In the genomic region with DNA sequence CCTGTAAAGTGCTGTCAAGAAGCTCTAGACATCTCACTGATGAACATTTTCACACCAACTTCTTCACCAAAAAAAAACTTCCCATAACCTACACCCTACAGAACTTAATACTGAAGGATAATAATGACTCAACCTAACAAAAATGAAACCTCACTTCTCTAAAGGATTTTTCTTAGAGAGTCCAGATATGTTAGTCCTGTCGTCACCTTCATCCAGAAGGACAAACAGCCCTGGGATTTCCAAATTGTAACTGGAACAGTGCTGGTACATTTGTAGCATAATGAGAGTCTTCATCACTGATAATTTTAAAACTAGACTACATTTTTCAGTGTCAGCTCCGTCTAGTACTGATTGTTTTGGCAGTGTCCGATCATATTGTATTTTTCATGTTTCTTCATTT, we compare ENCODE assay signal across 14 cellular contexts.
DNase-seq lines count a peak whose midpoint lies in the region; ATAC-seq and TF ChIP-seq lines count a peak whose summit lies in the region.
"Had no signal": no experiment of that assay in that cellular context is flagged by ENCODE, and none has a peak within 500 bp of the region (broad histone marks: within the 10 kb centered on the region; RNA-seq: fewer than 3 reads in every experiment).

No MANE protein-coding gene starts in this region.

- H3K9ac ChIP-seq in IMR-90 (ENCODE audit: low read depth, low read length), result no peak overlapping the region

- H3K4me3 ChIP-seq in IMR-90 (ENCODE audit: insufficient read depth, low read depth, low read length), result no peak overlapping the region
- H3K4me3 ChIP-seq in choroid plexus epithelial cell (ENCODE audit: low read depth, low read length), result no peak overlapping the region

- H3K4me2 ChIP-seq in IMR-90 (ENCODE audit: low read depth, low read length), result peak overlapping the region; percentile 46; the same call in 1 of the 2 replicates

- no peaks in the 10 kb centered on the region for H3K79me1 ChIP-seq in IMR-90 (ENCODE audit: low read depth in 1 of 2, low read length in 2 of 2)

- H3K27me3 Mint-ChIP-seq in activated CD8-positive, alpha-beta memory T cell treated with anti-CD3 and anti-CD28 coated beads, Interleukin-2, amount 10 ng/mL, durations not matched to agents 7 days and 5 days, result no peaks in the 10 kb centered on the region

- intact Hi-C loops in IMR-90 (cut with micrococcal nuclease), result no loop called here

- peak overlapping the region; percentile 42; the same call in 1 of the 2 replicates for H3K4ac ChIP-seq in IMR-90 (ENCODE audit: low read depth, low read length)

- no CpG with 5 or more reads among the region's 3 CpGs for WGBS in IMR-90 (ENCODE audit: extremely low coverage in 2 of 2, insufficient read length in 1 of 2), 2 experiments

- peak overlapping the region; percentile 68; the same call in 1 of the 2 replicates for H4K5ac ChIP-seq in IMR-90 (ENCODE audit: low read depth, low read length)

- peak overlapping the region; percentile 94 for H2BK120ac ChIP-seq in IMR-90 (ENCODE audit: low read depth, low read length)

- TF ChIP-seq CTCF in IMR-90 (conservative IDR thresholded peaks at IDR 0.05; ENCODE audit: low read depth, low read length), result no peak
- TF ChIP-seq CTCF in choroid plexus epithelial cell (conservative IDR thresholded peaks at IDR 0.05; ENCODE audit: low read depth, low read length), result no peak

- H4K8ac ChIP-seq in IMR-90 (ENCODE audit: low read depth in 2 of 2, low read length in 2 of 2), result peak overlapping the region; percentile 14 to 73; a peak in 3 of 4 replicates

- H3K36me3 Mint-ChIP-seq in activated CD8-positive, alpha-beta memory T cell treated with anti-CD3 and anti-CD28 coated beads, Interleukin-2, amount 10 ng/mL, durations not matched to agents 7 days and 5 days, result no peaks in the 10 kb centered on the region

- H2AFZ ChIP-seq in IMR-90 (replicated peaks; ENCODE audit: low read length, poor library complexity), result no peak overlapping the region

- H2BK20ac ChIP-seq in IMR-90 (ENCODE audit: low read depth, low read length), result peak overlapping the region; percentile 97

- CTCF ChIA-PET in IMR-90 (lab: Yijun Ruan, JAX), result interaction anchor here (0.7 kb wide), 1 partner anchor 13 kb away, joined by 3 read pairs; no protein-coding TSS in a partner anchor
- CTCF ChIA-PET in activated CD8-positive, alpha-beta memory T cell treated with anti-CD3 and anti-CD28 coated beads, Interleukin-2, amount 10 ng/mL, durations not matched to agents 7 days and 5 days (lab: Charles Lee), result no interaction called here

- no peak for TF ChIP-seq RAD21 in IMR-90 (IDR thresholded peaks at IDR 0.05; ENCODE audit: low read length)

- H3K27me3 ChIP-seq in IMR-90 (ENCODE audit: control insufficient read depth, insufficient read depth, low read length), result no peaks in the 10 kb centered on the region

- H3K56ac ChIP-seq in IMR-90 (ENCODE audit: extremely low read depth, insufficient read depth, low read length), result peak overlapping the region; percentile 22; the same call in 1 of the 2 replicates

- H3K4me3 Mint-ChIP-seq in activated CD8-positive, alpha-beta memory T cell treated with anti-CD3 and anti-CD28 coated beads, Interleukin-2, amount 10 ng/mL, durations not matched to agents 7 days and 5 days, result no peak overlapping the region
- H3K4me3 Mint-ChIP-seq: CD4-positive, alpha-beta T cell; H9 had no signal

- H3K18ac ChIP-seq in IMR-90 (ENCODE audit: low read depth, low read length), result peak overlapping the region; percentile 85; the same call in 1 of the 2 replicates

- in situ Hi-C loops in IMR-90 (cut with MboI; ENCODE audit: low sequenced_read_pairs), result no loop called here

- H3K9me1 ChIP-seq in IMR-90 (ENCODE audit: insufficient read depth, low read length), result no peaks in the 10 kb centered on the region

- dilution Hi-C loops in IMR-90 (cut with HindIII; ENCODE audit: low sequenced_read_pairs, unreplicated experiment), result no loop called here

- H4K20me1 ChIP-seq in IMR-90 (ENCODE audit: insufficient read depth, low read length), result no peaks in the 10 kb centered on the region

- H2AK5ac ChIP-seq in IMR-90 (ENCODE audit: low read depth, low read length), result no peak overlapping the region

- no peaks in the 10 kb centered on the region for H3K9me3 ChIP-seq in IMR-90 (ENCODE audit: control insufficient read depth, insufficient read depth, low read length)
- H3K9me3 ChIP-seq: Caco-2 had no signal

- H3K27ac ChIP-seq in IMR-90 (ENCODE audit: insufficient read depth, low read length), result no peak overlapping the region
- H3K27ac ChIP-seq: C4-2B had no signal

- H2BK15ac ChIP-seq in IMR-90 (ENCODE audit: low read depth, low read length), result peak overlapping the region; percentile 75

- no peak for TF ChIP-seq POLR2A in IMR-90 (IDR thresholded peaks at IDR 0.05; ENCODE audit: low read depth, low read length)

- H3K36me3 ChIP-seq in IMR-90 (ENCODE audit: control insufficient read depth, insufficient read depth, low read length), result no peaks in the 10 kb centered on the region

- H3K27ac Mint-ChIP-seq in activated CD8-positive, alpha-beta memory T cell treated with anti-CD3 and anti-CD28 coated beads, Interleukin-2, amount 10 ng/mL, durations not matched to agents 7 days and 5 days, result no peak overlapping the region
- H3K27ac Mint-ChIP-seq: CD4-positive, alpha-beta T cell; H9 had no signal

- H3K4me1 Mint-ChIP-seq in activated CD8-positive, alpha-beta memory T cell treated with anti-CD3 and anti-CD28 coated beads, Interleukin-2, amount 10 ng/mL, durations not matched to agents 7 days and 5 days, result no peaks in the 10 kb centered on the region

- H3K23ac ChIP-seq in IMR-90 (ENCODE audit: low read depth, low read length), result no peak overlapping the region

- H2AK9ac ChIP-seq in IMR-90 (replicated peaks; ENCODE audit: low read depth, low read length, poor library complexity), result no peak overlapping the region

- ATAC-seq in IMR-90 (ENCODE audit: low read depth), result no peak
- ATAC-seq in activated CD8-positive, alpha-beta memory T cell treated with anti-CD3 and anti-CD28 coated beads, Interleukin-2, amount 10 ng/mL, durations not matched to agents 7 days and 5 days, result no peak
- no peak for ATAC-seq in HG02884 (IDR thresholded peaks at IDR 0.05; ENCODE audit: unreplicated experiment)
- no peak for ATAC-seq in activated CD4-positive, CD25-positive, alpha-beta regulatory T cell treated with anti-CD3 and anti-CD28 coated beads, Interleukin-2, amount 50 U/mL, for 24 hours
- ATAC-seq in GM18520 (IDR thresholded peaks at IDR 0.05; ENCODE audit: unreplicated experiment), result no peak

- no TSS peak for BruUV-seq in IMR-90 (replicated peaks; lab: Mats Ljungman, UMichigan)

- peak overlapping the region; percentile 84 for H2BK5ac ChIP-seq in IMR-90 (ENCODE audit: low read depth, low read length, poor library complexity, severe bottlenecking)

- no peaks in the 10 kb centered on the region for H3K9me3 Mint-ChIP-seq in activated CD8-positive, alpha-beta memory T cell treated with anti-CD3 and anti-CD28 coated beads, Interleukin-2, amount 10 ng/mL, durations not matched to agents 7 days and 5 days (ENCODE audit: low read depth)
- H3K9me3 Mint-ChIP-seq: CD4-positive, alpha-beta T cell; H9 had no signal

- DNase-seq in IMR-90 (no peak), choroid plexus epithelial cell (ENCODE audit: low read depth) (peak; percentile 20), iris pigment epithelial cell (ENCODE audit: low read depth) (peak; percentile 13)
- DNase-seq in activated CD8-positive, alpha-beta memory T cell treated with anti-CD3 and anti-CD28 coated beads, Interleukin-2, amount 10 ng/mL, durations not matched to agents 7 days and 5 days, result no peak
- DNase-seq: ACHN; AML-193; Caco-2; CD4-positive, alpha-beta T cell; GDM1; H9 had no signal

- H3K4me1 ChIP-seq in IMR-90 (ENCODE audit: control insufficient read depth, insufficient read depth, low read length), result peaks cover 2% of the 10 kb centered on the region; the same call in 1 of the 2 replicates
- H3K4me1 ChIP-seq: Caco-2 had no signal

- H3K14ac ChIP-seq in IMR-90 (replicated peaks; ENCODE audit: low read depth, low read length), result peak overlapping the region; percentile 35; the same call in 1 of the 2 replicates

- POLR2A ChIA-PET in IMR-90 (lab: Charles Lee; ENCODE audit: unreplicated experiment), result no interaction called here

- peak overlapping the region; percentile 78 for H4K91ac ChIP-seq in IMR-90 (ENCODE audit: insufficient read depth, low read depth, low read length)

TF ChIP-seq in IMR-90, 13 proteins besides CTCF, POLR2A, EP300 and RAD21:
- TF ChIP-seq BHLHE40 (IDR thresholded peaks at IDR 0.05; ENCODE audit: low read depth, low read length), result no peak
- no peak for TF ChIP-seq RFX5 (IDR thresholded peaks at IDR 0.05; ENCODE audit: low read depth, low read length)
- TF ChIP-seq, protein P1, sequence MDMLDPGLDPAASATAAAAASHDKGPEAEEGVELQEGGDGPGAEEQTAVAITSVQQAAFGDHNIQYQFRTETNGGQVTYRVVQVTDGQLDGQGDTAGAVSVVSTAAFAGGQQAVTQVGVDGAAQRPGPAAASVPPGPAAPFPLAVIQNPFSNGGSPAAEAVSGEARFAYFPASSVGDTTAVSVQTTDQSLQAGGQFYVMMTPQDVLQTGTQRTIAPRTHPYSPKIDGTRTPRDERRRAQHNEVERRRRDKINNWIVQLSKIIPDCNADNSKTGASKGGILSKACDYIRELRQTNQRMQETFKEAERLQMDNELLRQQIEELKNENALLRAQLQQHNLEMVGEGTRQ (IDR thresholded peaks at IDR 0.05; ENCODE audit: low read depth, low read length), result no peak
- no peak for TF ChIP-seq MAZ (IDR thresholded peaks at IDR 0.05; ENCODE audit: borderline replicate concordance, low read depth, low read length)
- TF ChIP-seq, protein P2, sequence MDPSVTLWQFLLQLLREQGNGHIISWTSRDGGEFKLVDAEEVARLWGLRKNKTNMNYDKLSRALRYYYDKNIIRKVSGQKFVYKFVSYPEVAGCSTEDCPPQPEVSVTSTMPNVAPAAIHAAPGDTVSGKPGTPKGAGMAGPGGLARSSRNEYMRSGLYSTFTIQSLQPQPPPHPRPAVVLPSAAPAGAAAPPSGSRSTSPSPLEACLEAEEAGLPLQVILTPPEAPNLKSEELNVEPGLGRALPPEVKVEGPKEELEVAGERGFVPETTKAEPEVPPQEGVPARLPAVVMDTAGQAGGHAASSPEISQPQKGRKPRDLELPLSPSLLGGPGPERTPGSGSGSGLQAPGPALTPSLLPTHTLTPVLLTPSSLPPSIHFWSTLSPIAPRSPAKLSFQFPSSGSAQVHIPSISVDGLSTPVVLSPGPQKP (IDR thresholded peaks at IDR 0.05; ENCODE audit: borderline replicate concordance, low read depth, low read length), result no peak
- no peak for TF ChIP-seq MAFK (IDR thresholded peaks at IDR 0.05; ENCODE audit: low read depth, low read length)
- no peak for TF ChIP-seq SMC3 (IDR thresholded peaks at IDR 0.05; ENCODE audit: low read depth, low read length)
- no peak for TF ChIP-seq FOS (IDR thresholded peaks at IDR 0.05; ENCODE audit: low read depth, low read length)
- TF ChIP-seq CEBPB (IDR thresholded peaks at IDR 0.05; ENCODE audit: low read depth, low read length), result no peak
- no peak for TF ChIP-seq RCOR1 (IDR thresholded peaks at IDR 0.05; ENCODE audit: insufficient replicate concordance, low read length)
- no peak for TF ChIP-seq CHD1 (IDR thresholded peaks at IDR 0.05; ENCODE audit: low read depth, low read length)
- TF ChIP-seq NFE2L2 (IDR thresholded peaks at IDR 0.05; ENCODE audit: low read depth, low read length), result no peak
- TF ChIP-seq MXI1 (IDR thresholded peaks at IDR 0.05; ENCODE audit: borderline replicate concordance, low read depth, low read length), result no peak

Comparison
In these comparisons a context has a peak if more than half of its experiments do, and no peak if none do; other contexts are left out.
1. DNase-seq: peak in choroid plexus epithelial cell (single experiment) and iris pigment epithelial cell (single experiment); none in IMR-90 (single experiment) and activated CD8-positive, alpha-beta memory T cell treated with anti-CD3 and anti-CD28 coated beads, Interleukin-2, amount 10 ng/mL, durations not matched to agents 7 days and 5 days (single experiment).